1 cellular context compared by ENCODE assay signal in the genomic region with DNA sequence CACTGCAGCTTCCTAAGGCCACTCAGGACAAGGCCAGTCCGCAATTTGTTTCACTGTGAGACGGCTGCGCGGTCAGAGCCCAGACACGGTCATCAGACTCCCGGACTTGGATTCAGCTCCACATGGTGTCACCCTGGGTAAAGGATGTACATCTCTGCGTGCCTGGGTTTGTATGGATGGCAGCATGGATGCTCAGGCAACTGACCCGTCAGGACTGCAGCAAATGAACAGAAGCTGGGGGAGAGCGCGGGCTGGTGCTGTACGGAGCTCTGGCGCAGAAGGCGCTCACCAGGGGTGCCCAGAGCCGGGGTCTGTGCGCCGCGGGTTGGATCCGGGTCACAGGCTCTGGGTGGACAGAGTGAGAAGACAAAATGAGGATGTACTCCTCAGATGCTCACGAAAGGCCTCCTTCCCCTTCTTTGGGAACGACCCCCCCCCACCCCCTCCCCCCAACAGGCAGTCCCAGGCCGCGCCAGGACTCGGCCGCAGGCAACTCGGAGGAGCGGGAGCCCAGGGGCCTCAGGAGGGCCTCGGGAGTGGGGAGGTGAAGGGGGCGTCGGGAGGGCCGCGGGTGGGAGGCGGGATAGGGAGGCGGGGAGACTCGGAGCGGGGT.
A peak's percentile ranks its signal among the peaks of the same experiment; 100 is the strongest.
TF ChIP-seq lines count a peak whose summit lies in the region.

No MANE protein-coding gene starts in this region.

TF ChIP-seq in H1, 55 proteins besides CTCF, POLR2A, EP300 and RAD21:
- TF ChIP-seq, protein P1, sequence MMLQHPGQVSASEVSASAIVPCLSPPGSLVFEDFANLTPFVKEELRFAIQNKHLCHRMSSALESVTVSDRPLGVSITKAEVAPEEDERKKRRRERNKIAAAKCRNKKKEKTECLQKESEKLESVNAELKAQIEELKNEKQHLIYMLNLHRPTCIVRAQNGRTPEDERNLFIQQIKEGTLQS (IDR thresholded peaks at IDR 0.05; ENCODE audit: insufficient read depth, low read depth, low read length): no peak
- TF ChIP-seq TAF1 (IDR thresholded peaks at IDR 0.05; ENCODE audit: low read depth, low read length): 0 out of 2 replicates have a peak, but pooled peaks have one; percentile 32
- no peak for TF ChIP-seq KDM1A (IDR thresholded peaks at IDR 0.05; ENCODE audit: borderline replicate concordance, low read length)
- TF ChIP-seq ASH2L (IDR thresholded peaks at IDR 0.05; ENCODE audit: low read length): peak; percentile 36
- TF ChIP-seq SAP30 (IDR thresholded peaks at IDR 0.05; ENCODE audit: insufficient read depth, insufficient replicate concordance, low read length): no peak
- TF ChIP-seq NRF1 (IDR thresholded peaks at IDR 0.05; ENCODE audit: low read depth, low read length): no peak
- no peak for TF ChIP-seq SP2 (IDR thresholded peaks at IDR 0.05; ENCODE audit: low read length)
- TF ChIP-seq KDM5A (IDR thresholded peaks at IDR 0.05; ENCODE audit: low read length): no peak
- TF ChIP-seq YY1 (IDR thresholded peaks at IDR 0.05; ENCODE audit: low read depth, low read length): no peak
- 0 out of 2 replicates have a peak, but pooled peaks have one; percentile 4 for TF ChIP-seq SUZ12 (IDR thresholded peaks at IDR 0.05; ENCODE audit: low read length)
TF ChIP-seq in H1: peak in this region for 3.
